ENCODE assay signal across 19 cellular contexts in genomic region chr4:158728256-158728655, GRCh38.
"Had no signal": no experiment of that assay in that cellular context is flagged by ENCODE, and none has a peak within 500 bp of the region (broad histone marks: within the 10 kb centered on the region; RNA-seq: fewer than 3 reads in every experiment).

No MANE protein-coding gene starts in this region.

- H3K36me3 ChIP-seq: ovary, right atrium auricular region had no signal

- DNase-seq: cortex of kidney; dorsolateral prefrontal cortex; effector CD8-positive, alpha-beta T cell; foreskin melanocyte; head of caudate nucleus; left colon; left ventricle myocardium superior; mesenchymal stem cell; midbrain; nephron progenitor cell; nucleus accumbens; ovary; small intestine; stimulated activated CD4-positive, alpha-beta T cell treated with anti-CD3 and anti-CD28 coated beads, Interleukin-12 subunit alpha, Interleukin-12 subunit beta, amount 100 ng/mL, for 4 hours; stimulated activated naive CD4-positive, alpha-beta T cell treated with Interleukin-2 at 50 U/mL for 16 hours; trophoblast cell had no signal

- H3K4me3 Mint-ChIP-seq: nephron progenitor cell had no signal

- H3K9me3 Mint-ChIP-seq: nephron progenitor cell had no signal

- H3K27ac Mint-ChIP-seq: nephron progenitor cell had no signal

- H2AFZ ChIP-seq: hepatocyte had no signal

- H3K27me3 ChIP-seq: dorsolateral prefrontal cortex, ovary, right atrium auricular region had no signal

- H3K4me3 ChIP-seq: dorsolateral prefrontal cortex, hepatocyte, lung, ovary, right atrium auricular region had no signal

- ATAC-seq: left colon, left ventricle myocardium superior had no signal

- H3K9me3 ChIP-seq: ovary, right atrium auricular region had no signal
